Comparison of ENCODE assay signal across 9 cellular contexts in the genomic region with DNA sequence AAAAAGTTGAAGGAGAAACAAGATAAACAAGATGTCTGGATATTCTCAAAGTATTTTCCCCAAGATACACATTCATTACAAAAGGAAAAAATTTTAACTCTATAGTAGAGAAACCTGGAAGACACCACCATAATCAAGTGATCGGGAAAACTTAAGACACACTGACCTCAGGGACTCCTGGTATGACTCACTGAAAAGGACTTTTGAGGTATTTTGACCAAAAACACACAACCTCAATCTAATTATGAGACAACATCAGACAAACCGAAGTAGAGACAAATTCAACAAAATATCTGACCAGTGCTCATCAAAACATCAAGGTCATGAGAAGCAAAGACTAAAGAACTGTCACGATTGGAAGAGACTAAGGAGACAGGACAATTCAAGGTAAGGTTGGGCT. TPM values are rescaled to one million over a fixed set of nuclear protein-coding genes. Genes with fewer than 3 reads are reported as not detected.
DNase-seq lines count a peak whose midpoint lies in the region; ATAC-seq and TF ChIP-seq lines count a peak whose summit lies in the region.
"Had no signal": no experiment of that assay in that cellular context is flagged by ENCODE, and none has a peak within 500 bp of the region (broad histone marks: within the 10 kb centered on the region; RNA-seq: fewer than 3 reads in every experiment).

No MANE protein-coding gene starts in this region.

- TF ChIP-seq EP300 in upper lobe of left lung (IDR thresholded peaks at IDR 0.05): no peak

- WGBS in upper lobe of left lung, 2 donors: 70 to 80% methylated on average over 3 of the region's 3 CpGs

- ATAC-seq in left lung: no peak
- no peak for ATAC-seq in upper lobe of left lung (ENCODE audit: low FRiP score in 2 of 2)

- H3K36me3 Mint-ChIP-seq in activated naive CD4-positive, alpha-beta T cell treated with anti-CD3 and anti-CD28 coated beads, Interleukin-2, amount 50 U/mL, for 24 hours: peaks cover 8% of the 10 kb centered on the region

- H3K27ac Mint-ChIP-seq in activated naive CD4-positive, alpha-beta T cell treated with anti-CD3 and anti-CD28 coated beads, Interleukin-2, amount 50 U/mL, for 24 hours: peak overlapping the region; percentile 97

- no peaks in the 10 kb centered on the region for H3K27me3 Mint-ChIP-seq in activated naive CD4-positive, alpha-beta T cell treated with anti-CD3 and anti-CD28 coated beads, Interleukin-2, amount 50 U/mL, for 24 hours

- no peak for TF ChIP-seq CTCF in WI38 (IDR thresholded peaks at IDR 0.05; ENCODE audit: low read depth, low read length)
- no peak for TF ChIP-seq CTCF in left lung (IDR thresholded peaks at IDR 0.05)
- TF ChIP-seq CTCF in upper lobe of left lung (IDR thresholded peaks at IDR 0.05): no peak

- H3K27me3 ChIP-seq in left lung (no peaks in the 10 kb centered on the region), upper lobe of left lung (no peaks in the 10 kb centered on the region)

- peaks cover 91% of the 10 kb centered on the region for H3K4me1 Mint-ChIP-seq in activated naive CD4-positive, alpha-beta T cell treated with anti-CD3 and anti-CD28 coated beads, Interleukin-2, amount 50 U/mL, for 24 hours

- peak overlapping the region; percentile 84 to 86 for H3K27ac ChIP-seq in left lung
- H3K27ac ChIP-seq in upper lobe of left lung: peak overlapping the region; percentile 53 to 88 (median 70)

- TF ChIP-seq POLR2A in upper lobe of left lung (IDR thresholded peaks at IDR 0.05): no peak

- H3K36me3 ChIP-seq in left lung: no peaks in the 10 kb centered on the region
- no peaks in the 10 kb centered on the region for H3K36me3 ChIP-seq in upper lobe of left lung

- intact Hi-C loops in left lung (cut with DNase I): no loop called here

- no peaks in the 10 kb centered on the region for H3K9me3 Mint-ChIP-seq in activated naive CD4-positive, alpha-beta T cell treated with anti-CD3 and anti-CD28 coated beads, Interleukin-2, amount 50 U/mL, for 24 hours

- no peak for DNase-seq in activated naive CD4-positive, alpha-beta T cell (lab: John Stamatoyannopoulos, UW)
- DNase-seq in left lung (no peak), upper lobe of left lung (no peak), hippocampal formation (lab: John Stamatoyannopoulos, UW) (no peak), NCI-H2171 treated with DMSO at 0.1 percent for 48 hours (lab: John Stamatoyannopoulos, UW) (no peak), NCI-H2107 (lab: John Stamatoyannopoulos, UW) (no peak)
- DNase-seq: DND-41 had no signal

- peaks cover 48 to 89% of the 10 kb centered on the region in 2 donors for H3K4me1 ChIP-seq in left lung
- H3K4me1 ChIP-seq in upper lobe of left lung: peaks cover 69 to 82% (median 75%) of the 10 kb centered on the region in 4 donors

- H3K4me3 Mint-ChIP-seq in activated naive CD4-positive, alpha-beta T cell treated with anti-CD3 and anti-CD28 coated beads, Interleukin-2, amount 50 U/mL, for 24 hours: peak overlapping the region; percentile 80

- no peaks in the 10 kb centered on the region for H3K9me3 ChIP-seq in left lung
- no peaks in the 10 kb centered on the region for H3K9me3 ChIP-seq in upper lobe of left lung

- peak overlapping the region; percentile 49 for H3K4me3 ChIP-seq in WI38 (ENCODE audit: low read depth, low read length)
- no peak overlapping the region for H3K4me3 ChIP-seq in left lung
- no peak overlapping the region for H3K4me3 ChIP-seq in upper lobe of left lung

RNA-seq across cellular contexts. Expression of gene LPIN2, which starts 34.7 kb away (rescaled TPM):
- total RNA-seq in left lung (10 to 100 TPM; 47.3 to 63.2 TPM), upper lobe of left lung (100 to 1,000 TPM in 1 of 6 donors, 10 to 100 TPM in 5; 37.7 to 105 (median 57.3) TPM)
